16 cellular contexts compared by ENCODE assay signal in the genomic region with DNA sequence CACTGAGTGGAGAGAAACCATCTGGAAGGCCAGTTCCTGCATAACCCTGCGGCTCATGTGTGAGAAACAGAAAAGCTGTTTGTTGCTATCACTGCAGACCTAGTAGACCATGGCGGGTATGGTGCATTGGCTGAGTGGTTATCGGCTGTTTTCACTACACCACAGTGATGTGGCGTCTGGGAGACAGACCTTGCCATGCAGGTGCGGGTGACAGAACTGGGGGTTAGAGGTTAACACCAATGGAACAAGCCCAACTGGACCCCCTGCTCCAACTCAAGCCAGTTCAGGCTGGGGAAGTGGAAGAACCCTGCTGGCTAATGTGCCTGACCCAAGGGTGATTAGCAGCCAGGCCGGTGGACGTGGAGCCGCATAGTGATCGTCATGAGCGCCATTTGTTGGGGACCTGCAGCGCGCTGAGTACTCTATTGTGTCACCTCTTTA.
A peak's percentile ranks its signal among the peaks of the same experiment; 100 is the strongest.
DNase-seq lines count a peak whose midpoint lies in the region; ATAC-seq and TF ChIP-seq lines count a peak whose summit lies in the region.
"Had no signal": no experiment of that assay in that cellular context is flagged by ENCODE, and none has a peak within 500 bp of the region (broad histone marks: within the 10 kb centered on the region; RNA-seq: fewer than 3 reads in every experiment).

No MANE protein-coding gene starts in this region.

- peak; percentile 88 for DNase-seq in GM12865 (ENCODE audit: low read depth)
- peak; percentile 61 for DNase-seq in NAMALWA (ENCODE audit: low spot score)
- DNase-seq in islet precursor cell, result peak; percentile 25
- DNase-seq in NCI-H446 treated with DMSO at 0.1 percent for 48 hours (lab: John Stamatoyannopoulos, UW), result no peak
- DNase-seq in NCI-H1105 (lab: John Stamatoyannopoulos, UW), result no peak
- DNase-seq: adrenal gland; dorsolateral prefrontal cortex; GM23248; MG63; stimulated activated CD4-positive, alpha-beta T cell treated with anti-CD3 and anti-CD28 coated beads, Interleukin-4, amount 100 ng/mL, for 4 hours; T-helper 2 cell had no signal

- H3K27me3 ChIP-seq in BLaER1, result no peaks in the 10 kb centered on the region
- H3K27me3 ChIP-seq: SJCRH30 had no signal

- H4K20me1 ChIP-seq in BLaER1, result no peaks in the 10 kb centered on the region

- no peak for ATAC-seq in GM18873 (IDR thresholded peaks at IDR 0.05; ENCODE audit: low FRiP score, unreplicated experiment)
- ATAC-seq: upper lobe of right lung had no signal

- TF ChIP-seq CTCF in GM12865 (IDR thresholded peaks at IDR 0.05; ENCODE audit: insufficient read depth, low read depth, low read length, missing control alignments), result no peak

- H3K4me3 ChIP-seq in BLaER1, result no peak overlapping the region
- H3K4me3 ChIP-seq in GM12865 (ENCODE audit: low read depth, low read length), result no peak overlapping the region
- H3K4me3 ChIP-seq: adrenal gland, dorsolateral prefrontal cortex, GM23248, MG63, SJCRH30, upper lobe of right lung had no signal

- no peaks in the 10 kb centered on the region for H3K36me3 ChIP-seq in BLaER1
- H3K36me3 ChIP-seq: adrenal gland, MG63, SJCRH30, upper lobe of right lung, WERI-Rb-1 had no signal

- H3K4me1 ChIP-seq in BLaER1, result peaks cover 78% of the 10 kb centered on the region
- H3K4me1 ChIP-seq: adrenal gland, upper lobe of right lung had no signal

- peak overlapping the region; percentile 52 for H3K4me2 ChIP-seq in BLaER1

- H3K9me3 ChIP-seq in BLaER1, result no peaks in the 10 kb centered on the region
- H3K9me3 ChIP-seq: adrenal gland, MG63, SJCRH30, upper lobe of right lung had no signal

- no peak overlapping the region for H3K27ac ChIP-seq in BLaER1
- H3K27ac ChIP-seq: adrenal gland, dorsolateral prefrontal cortex, GM23248, SJCRH30, upper lobe of right lung, WERI-Rb-1 had no signal

- no peak overlapping the region for H3K9ac ChIP-seq in BLaER1
- H3K9ac ChIP-seq: GM23248 had no signal

Comparison
In these comparisons a context has a peak if more than half of its experiments do, and no peak if none do; other contexts are left out.
1. DNase-seq: peak in GM12865 (single experiment), NAMALWA (single experiment) and islet precursor cell (single experiment); none in NCI-H446 treated with DMSO at 0.1 percent for 48 hours (single experiment) and NCI-H1105 (single experiment).